Comparison of ENCODE assay signal across 12 cellular contexts in genomic region chr2:12556762-12557161, GRCh38.
A peak's percentile ranks its signal among the peaks of the same experiment; 100 is the strongest.
DNase-seq lines count a peak whose midpoint lies in the region; ATAC-seq and TF ChIP-seq lines count a peak whose summit lies in the region.
"Had no signal": no experiment of that assay in that cellular context is flagged by ENCODE, and none has a peak within 500 bp of the region (broad histone marks: within the 10 kb centered on the region; RNA-seq: fewer than 3 reads in every experiment).

No MANE protein-coding gene starts in this region.

- no peak for DNase-seq in CD8-positive, alpha-beta memory T cell
- DNase-seq in LHCN-M2 (ENCODE audit: low read depth) (peak; percentile 76), kidney tubule cell (ENCODE audit: low spot score) (peak; percentile 66), lower leg skin (ENCODE audit: low spot score in 2 of 2) (no peak), RWPE1 (ENCODE audit: low spot score) (no peak), A673 (ENCODE audit: low spot score) (no peak)
- peak; percentile 13 for DNase-seq in activated effector memory CD4-positive, alpha-beta T cell treated with Interleukin-2 at 50 U/mL for 16 hours
- DNase-seq: endodermal cell, GF-D8, left ventricle myocardium superior, sigmoid colon had no signal

- no peaks in the 10 kb centered on the region for H3K9me3 ChIP-seq in CD8-positive, alpha-beta memory T cell (ENCODE audit: low read length)
- no peaks in the 10 kb centered on the region for H3K9me3 ChIP-seq in A673 (ENCODE audit: low read depth, low read length, poor library complexity, severe bottlenecking)
- H3K9me3 ChIP-seq: sigmoid colon had no signal

- H3K27me3 Mint-ChIP-seq in CD8-positive, alpha-beta memory T cell: peaks cover 0 to 3% of the 10 kb centered on the region in 2 donors

- no TSS peak for BruUV-seq in A673 (replicated peaks; lab: Mats Ljungman, UMichigan)

- H3K4me1 Mint-ChIP-seq in CD8-positive, alpha-beta memory T cell: peaks cover 30 to 41% (median 35%) of the 10 kb centered on the region in 3 donors

- peaks cover 0 to 3% (median 0%) of the 10 kb centered on the region in 3 donors for H3K36me3 Mint-ChIP-seq in CD8-positive, alpha-beta memory T cell

- H3K4me3 ChIP-seq in CD8-positive, alpha-beta memory T cell (ENCODE audit: low read length): no peak overlapping the region
- H3K4me3 ChIP-seq in lower leg skin (ENCODE audit: low read depth, poor library complexity, severe bottlenecking) (no peak overlapping the region), A673 (ENCODE audit: low read depth, low read length, poor library complexity, severe bottlenecking) (no peak overlapping the region)
- H3K4me3 ChIP-seq: sigmoid colon had no signal

- CTCF ChIA-PET in CD8-positive, alpha-beta memory T cell (lab: Charles Lee): interaction anchor here (0.6 to 2.1 kb wide), 4 partner anchors 9 to 161 kb away, joined by 3 to 5 read pairs (median 4); partner anchors contain the start of gene TRIB2
- CTCF ChIA-PET in RWPE1 (lab: Yijun Ruan, JAX): interaction anchor here (0.6 to 0.7 kb wide), 3 partner anchors 22 to 1555 kb away, joined by 3 read pairs; no protein-coding TSS in a partner anchor
- CTCF ChIA-PET in A673 (lab: Charles Lee): interaction anchor here (1.0 kb wide), 1 partner anchor 160 kb away, joined by 3 read pairs; the partner anchor contains the start of gene TRIB2

- no peaks in the 10 kb centered on the region for H3K9me3 Mint-ChIP-seq in CD8-positive, alpha-beta memory T cell
- H3K9me3 Mint-ChIP-seq: endodermal cell had no signal

- TF ChIP-seq POLR2A in lower leg skin (IDR thresholded peaks at IDR 0.05): no peak

- POLR2A ChIA-PET in CD8-positive, alpha-beta memory T cell (lab: Charles Lee): no interaction called here
- POLR2A ChIA-PET in RWPE1 (lab: Yijun Ruan, JAX; ENCODE audit: low non-redundant PET) (no interaction called here), A673 (lab: Charles Lee; ENCODE audit: low non-redundant PET) (no interaction called here)

- no peak overlapping the region for H3K27ac ChIP-seq in CD8-positive, alpha-beta memory T cell (ENCODE audit: low read depth, low read length)
- H3K27ac ChIP-seq in RWPE1 (no peak overlapping the region), A673 (ENCODE audit: low read depth, low read length, poor library complexity, severe bottlenecking) (no peak overlapping the region)
- H3K27ac ChIP-seq: sigmoid colon had no signal

- TF ChIP-seq CTCF in lower leg skin (IDR thresholded peaks at IDR 0.05) (no peak), RWPE1 (conservative IDR thresholded peaks at IDR 0.05; ENCODE audit: low read depth) (no peak), A673 (conservative IDR thresholded peaks at IDR 0.05; ENCODE audit: low read depth, low read length) (no peak)

- H3K27me3 ChIP-seq in CD8-positive, alpha-beta memory T cell (ENCODE audit: insufficient read depth, low read length, poor library complexity, severe bottlenecking): no peaks in the 10 kb centered on the region
- no peaks in the 10 kb centered on the region for H3K27me3 ChIP-seq in A673 (replicated peaks; ENCODE audit: insufficient read depth, low read depth, low read length, poor library complexity)
- H3K27me3 ChIP-seq: sigmoid colon had no signal

- peak overlapping the region in 4 of 7 donors; percentile 3 to 59 (median 38) for H3K4me3 Mint-ChIP-seq in CD8-positive, alpha-beta memory T cell
- H3K4me3 Mint-ChIP-seq: endodermal cell had no signal

- ATAC-seq in HG03039 (IDR thresholded peaks at IDR 0.05; ENCODE audit: unreplicated experiment): no peak
- ATAC-seq: left ventricle myocardium superior had no signal

- H3K27ac Mint-ChIP-seq in CD8-positive, alpha-beta memory T cell: peak overlapping the region in 5 of 8 donors; percentile 13 to 85 (median 44)
- H3K27ac Mint-ChIP-seq: endodermal cell had no signal

- peaks cover 28% of the 10 kb centered on the region for H3K4me1 ChIP-seq in CD8-positive, alpha-beta memory T cell (ENCODE audit: insufficient read depth, low read length)
- H3K4me1 ChIP-seq in A673 (ENCODE audit: insufficient read depth, low read length, poor library complexity, severe bottlenecking): peaks cover 28% of the 10 kb centered on the region

- intact Hi-C loops in lower leg skin (cut with DNase I; ENCODE audit: low total_unique reads): no loop called here
- intact Hi-C loops in A673 (cut with micrococcal nuclease; ENCODE audit: unreplicated experiment): loop anchor here (5.0 kb wide), 2 partner anchors 146 to 451 kb away; no protein-coding TSS in a partner anchor

- WGBS in lower leg skin, 2 donors: 81 to 89% methylated on average over 5 of the region's 5 CpGs

- no peaks in the 10 kb centered on the region for H3K36me3 ChIP-seq in CD8-positive, alpha-beta memory T cell (ENCODE audit: insufficient read depth, low read length)
- no peaks in the 10 kb centered on the region for H3K36me3 ChIP-seq in A673 (ENCODE audit: insufficient read depth, low read length, poor library complexity, severe bottlenecking)
- H3K36me3 ChIP-seq: sigmoid colon had no signal

Comparison
In these comparisons a context has a peak if more than half of its experiments do, and no peak if none do; other contexts are left out.
1. DNase-seq: peak in LHCN-M2 (single experiment), activated effector memory CD4-positive, alpha-beta T cell treated with Interleukin-2 at 50 U/mL for 16 hours (single experiment) and kidney tubule cell (single experiment); none in CD8-positive, alpha-beta memory T cell (0 of 5), lower leg skin (0 of 2), RWPE1 (single experiment) and A673 (single experiment).